In the genomic region with DNA sequence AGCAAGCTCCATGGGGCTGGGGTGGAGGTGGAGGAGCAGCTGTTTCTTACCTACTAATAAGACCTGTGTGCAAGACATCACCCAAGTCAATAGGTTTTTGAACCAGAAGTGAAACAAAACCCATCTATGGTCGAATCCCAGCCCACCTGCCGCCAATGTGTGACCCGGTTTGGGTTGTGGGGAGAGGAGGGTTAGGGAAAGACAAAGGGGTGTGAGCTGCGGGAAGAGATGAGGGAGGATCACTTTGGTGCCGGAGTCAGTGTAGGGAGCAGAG, we compare ENCODE assay signal across 6 cellular contexts. TPM values are rescaled to one million over a fixed set of nuclear protein-coding genes. Genes with fewer than 3 reads are reported as not detected.
A peak's percentile ranks its signal among the peaks of the same experiment; 100 is the strongest.
DNase-seq lines count a peak whose midpoint lies in the region; ATAC-seq and TF ChIP-seq lines count a peak whose summit lies in the region.

No MANE protein-coding gene starts in this region.

- TF ChIP-seq CTCF in chondrocyte (IDR thresholded peaks at IDR 0.05): no peak
- no peak for TF ChIP-seq CTCF in retinal pigment epithelial cell (conservative IDR thresholded peaks at IDR 0.05; ENCODE audit: low read depth, low read length)

- no peak for ATAC-seq in HG03108 (IDR thresholded peaks at IDR 0.05; ENCODE audit: unreplicated experiment)
- no peak for ATAC-seq in HG03439 (IDR thresholded peaks at IDR 0.05; ENCODE audit: unreplicated experiment)
- no peak for ATAC-seq in HG03378 (IDR thresholded peaks at IDR 0.05; ENCODE audit: unreplicated experiment)

- peak overlapping the region; percentile 37 for H3K4me3 ChIP-seq in retinal pigment epithelial cell (ENCODE audit: low read length)

- H3K9me3 Mint-ChIP-seq in IgD-negative memory B cell (no peaks in the 10 kb centered on the region), chondrocyte (ENCODE audit: low read depth) (no peaks in the 10 kb centered on the region)

- H3K27me3 Mint-ChIP-seq in IgD-negative memory B cell (no peaks in the 10 kb centered on the region), chondrocyte (ENCODE audit: low read depth) (no peaks in the 10 kb centered on the region)

- peak overlapping the region; percentile 83 to 99 (median 94) for H3K4me3 Mint-ChIP-seq in IgD-negative memory B cell
- peak overlapping the region; percentile 72 for H3K4me3 Mint-ChIP-seq in chondrocyte (ENCODE audit: unreplicated experiment)

- DNase-seq in chondrocyte (ENCODE audit: low spot score) (no peak), retinal pigment epithelial cell (ENCODE audit: low read depth) (no peak)

- peaks cover 6 to 20% (median 9%) of the 10 kb centered on the region in 3 donors for H3K4me1 Mint-ChIP-seq in IgD-negative memory B cell
- peaks cover 13% of the 10 kb centered on the region for H3K4me1 Mint-ChIP-seq in chondrocyte (ENCODE audit: low read depth)

- H3K27ac Mint-ChIP-seq in IgD-negative memory B cell (peak overlapping the region; percentile 77 to 94 (median 81)), chondrocyte (ENCODE audit: unreplicated experiment) (no peak overlapping the region)

- H3K36me3 Mint-ChIP-seq in IgD-negative memory B cell (no peaks in the 10 kb centered on the region), chondrocyte (ENCODE audit: low read depth) (no peaks in the 10 kb centered on the region)

RNA-seq across cellular contexts. Expression of a gene that starts 0.6 kb away (rescaled TPM):
- polyA plus RNA-seq in IgD-negative memory B cell: 14.3 TPM
- 8.1 to 9.5 TPM (median 8.2 TPM) in 3 replicates for total RNA-seq in chondrocyte

RNA-seq across cellular contexts. Expression of a gene that starts 8.9 kb away (rescaled TPM):
- polyA plus RNA-seq in IgD-negative memory B cell: 4.1 TPM
- total RNA-seq in chondrocyte: 1.1 to 1.5 TPM (median 1.2 TPM) in 3 replicates

RNA-seq across cellular contexts. Expression of a gene that starts 16.1 kb away (rescaled TPM):
- polyA plus RNA-seq in IgD-negative memory B cell: 72.4 TPM
- 18.0 to 19.5 TPM (median 18.3 TPM) in 3 replicates for total RNA-seq in chondrocyte

RNA-seq across cellular contexts. Expression of a gene that starts 36.1 kb away (rescaled TPM):
- 59.0 TPM for polyA plus RNA-seq in IgD-negative memory B cell
- 48.1 to 68.3 TPM (median 48.8 TPM) in 3 replicates for total RNA-seq in chondrocyte

RNA-seq across cellular contexts. Expression of a gene that starts 41.3 kb away (rescaled TPM):
- polyA plus RNA-seq in IgD-negative memory B cell: 32.2 TPM
- total RNA-seq in chondrocyte: 5.4 to 9.8 TPM (median 6.2 TPM) in 3 replicates
